Comparison of ENCODE assay signal across 11 cellular contexts in genomic region chr5:32233696-32234447, GRCh38. TPM values are rescaled to one million over a fixed set of nuclear protein-coding genes. Genes with fewer than 3 reads are reported as not detected.
A peak's percentile ranks its signal among the peaks of the same experiment; 100 is the strongest.
DNase-seq lines count a peak whose midpoint lies in the region; ATAC-seq and TF ChIP-seq lines count a peak whose summit lies in the region.
"Had no signal": no experiment of that assay in that cellular context is flagged by ENCODE, and none has a peak within 500 bp of the region (broad histone marks: within the 10 kb centered on the region; RNA-seq: fewer than 3 reads in every experiment).

No MANE protein-coding gene starts in this region.

- H3K4me3 ChIP-seq in astrocyte of the spinal cord (ENCODE audit: low read depth, low read length): no peak overlapping the region
- no peak overlapping the region for H3K4me3 ChIP-seq in thyroid gland (replicated peaks in 1 of 3)

- in situ Hi-C loops in astrocyte of the spinal cord (cut with HindIII; ENCODE audit: low sequenced_read_pairs): no loop called here

- TF ChIP-seq CTCF in astrocyte of the spinal cord (IDR thresholded peaks at IDR 0.05; ENCODE audit: low read depth, low read length): no peak
- TF ChIP-seq CTCF in thyroid gland (IDR thresholded peaks at IDR 0.05): no peak

- H3K27me3 ChIP-seq in thyroid gland: no peaks in the 10 kb centered on the region

- WGBS in thyroid gland, 2 donors: 58 to 69% methylated on average over 10 of the region's 10 CpGs

- peaks cover 11 to 26% of the 10 kb centered on the region in 2 donors for H3K4me1 ChIP-seq in thyroid gland

- DNase-seq in NK-92 treated with Interleukin-12 subunit alpha and Interleukin-12 subunit beta, amount 100 ng/mL, for 24 hours (lab: John Stamatoyannopoulos, UW): peak; percentile 31
- DNase-seq in NK-92 (lab: John Stamatoyannopoulos, UW; ENCODE audit: unreplicated experiment) (no peak), astrocyte of the spinal cord (ENCODE audit: low read depth, low spot score) (peak; percentile 88), kidney tubule cell (ENCODE audit: low spot score) (peak; percentile 87), thyroid gland (peak; percentile 29 to 44), NCI-H1417 treated with DMSO at 0.1 percent for 48 hours (lab: John Stamatoyannopoulos, UW) (no peak)
- DNase-seq in stimulated activated naive CD4-positive, alpha-beta T cell (lab: John Stamatoyannopoulos, UW): no peak
- DNase-seq: activated naive CD4-positive, alpha-beta T cell treated with anti-CD3 and anti-CD28 coated beads, Interleukin-2, amount 10 ng/mL, durations not matched to agents 7 days and 5 days; NCI-H187; stimulated activated CD4-positive, alpha-beta T cell treated with anti-CD3 and anti-CD28 coated beads, Interleukin-12 subunit alpha, Interleukin-12 subunit beta, amount 100 ng/mL, for 4 hours had no signal

- peak overlapping the region; percentile 58 to 74 (median 68) for H3K27ac ChIP-seq in thyroid gland

- no peak for TF ChIP-seq POLR2A in thyroid gland (IDR thresholded peaks at IDR 0.05)

- ATAC-seq in GM21528 (IDR thresholded peaks at IDR 0.05; ENCODE audit: low FRiP score, unreplicated experiment): no peak

- no peaks in the 10 kb centered on the region for H3K9me3 ChIP-seq in thyroid gland

- H3K36me3 ChIP-seq in thyroid gland: peaks cover 0 to 7% of the 10 kb centered on the region in 2 donors

- intact Hi-C loops in thyroid gland (cut with DNase I): loop anchor here (5.0 to 10.0 kb wide), 3 partner anchors 98 to 381 kb away; partner anchors contain the start of gene SUB1

RNA-seq across cellular contexts. Expression of gene GOLPH3, which starts 59.8 kb away (rescaled TPM):
- 100 to 1,000 TPM; 105 to 138 (median 125) TPM for total RNA-seq in thyroid gland

Comparison
In these comparisons a context has a peak if more than half of its experiments do, and no peak if none do; other contexts are left out.
1. DNase-seq: peak in NK-92 treated with Interleukin-12 subunit alpha and Interleukin-12 subunit beta, amount 100 ng/mL, for 24 hours (single experiment), astrocyte of the spinal cord (single experiment), kidney tubule cell (single experiment) and thyroid gland (2 of 2); none in NK-92 (single experiment), stimulated activated naive CD4-positive, alpha-beta T cell (0 of 6) and NCI-H1417 treated with DMSO at 0.1 percent for 48 hours (single experiment).